Comparison of ENCODE assay signal across 9 cellular contexts in genomic region chr1:24558902-24559791, GRCh38. TPM values are rescaled to one million over a fixed set of nuclear protein-coding genes. Genes with fewer than 3 reads are reported as not detected.
DNase-seq lines count a peak whose midpoint lies in the region; ATAC-seq lines count a peak whose summit lies in the region.
"Had no signal": no experiment of that assay in that cellular context is flagged by ENCODE, and none has a peak within 500 bp of the region (broad histone marks: within the 10 kb centered on the region; RNA-seq: fewer than 3 reads in every experiment).

No MANE protein-coding gene starts in this region.

- no peak for ATAC-seq in HG03469 (IDR thresholded peaks at IDR 0.05; ENCODE audit: unreplicated experiment)
- no peak for ATAC-seq in GM18498 (IDR thresholded peaks at IDR 0.05; ENCODE audit: unreplicated experiment)

- DNase-seq in NCI-H748 (lab: John Stamatoyannopoulos, UW; ENCODE audit: unreplicated experiment) (peak; percentile 4), NCI-H748 treated with DMSO at 0.1 percent for 48 hours (lab: John Stamatoyannopoulos, UW) (no peak), anterior cingulate cortex (lab: John Stamatoyannopoulos, UW) (peak in 45 of 58 donors; percentile 3 to 74 (median 43)), inferior parietal cortex (ENCODE audit: extremely low spot score) (peak; percentile 49), ureter (ENCODE audit: low spot score) (peak; percentile 67), NCI-H2107 (lab: John Stamatoyannopoulos, UW) (no peak)
- DNase-seq: AML-193 had no signal

RNA-seq across cellular contexts. Expression of gene NCMAP, which starts 3.3 kb away (rescaled TPM):
- 0.73 TPM for total RNA-seq in ureter

RNA-seq across cellular contexts. Expression of gene RCAN3, which starts 56.5 kb away (rescaled TPM):
- total RNA-seq in ureter: 19.0 TPM

Comparison
In these comparisons a context has a peak if more than half of its experiments do, and no peak if none do; other contexts are left out.
1. DNase-seq: peak in NCI-H748 (single experiment), anterior cingulate cortex (45 of 58), inferior parietal cortex (single experiment) and ureter (single experiment); none in NCI-H748 treated with DMSO at 0.1 percent for 48 hours (single experiment) and NCI-H2107 (single experiment).